In genomic region chr2:27133905-27134780, GRCh38 we compare ENCODE assay signal across 8 cellular contexts. TPM values are rescaled to one million over a fixed set of nuclear protein-coding genes. Genes with fewer than 3 reads are reported as not detected.
DNase-seq lines count a peak whose midpoint lies in the region; ATAC-seq, FAIRE-seq and TF ChIP-seq lines count a peak whose summit lies in the region.

Gene PREB, minus strand, starts transcription at chr2:27134636. Its CDS starts 215 bp downstream, at chr2:27134421.

- intact Hi-C loops in left ventricle myocardium superior (cut with micrococcal nuclease): no loop called here
- intact Hi-C loops in psoas muscle (cut with DNase I): loop anchor here in 1 of 2 donors (5.0 kb wide), 1 partner anchor 78 kb away; the partner anchor contains the start of genes ATRAID and SLC5A6

- H3K36me3 Mint-ChIP-seq in T-helper 17 cell (ENCODE audit: low read depth): peaks cover 2% of the 10 kb centered on the region

- DNase-seq in GM13976 (ENCODE audit: low spot score) (peak; percentile 100), NCI-H1694 treated with DMSO at 0.1 percent for 48 hours (lab: John Stamatoyannopoulos, UW) (peak; percentile 90), T-helper 17 cell (peak; percentile 97 to 99 (median 99)), amygdala (lab: John Stamatoyannopoulos, UW) (peak; percentile 74 to 98 (median 91)), left ventricle myocardium superior (peak; percentile 99), psoas muscle (peak; percentile 98 to 99), urothelium cell line (ENCODE audit: low spot score) (peak; percentile 100)

- in situ Hi-C loops in GM13976 (cut with MboI; ENCODE audit: low sequenced_read_pairs, unreplicated experiment): no loop called here

- H3K27me3 Mint-ChIP-seq in T-helper 17 cell: no peaks in the 10 kb centered on the region

- H3K4me1 ChIP-seq in psoas muscle: peaks cover 12% of the 10 kb centered on the region

- TF ChIP-seq CTCF in GM13976 (IDR thresholded peaks at IDR 0.05; ENCODE audit: borderline replicate concordance, control extremely low read depth, extremely low read depth, insufficient read depth, missing control alignments): peak; percentile 25
- no peak for TF ChIP-seq CTCF in psoas muscle (IDR thresholded peaks at IDR 0.05)

- peak; percentile 71 for ATAC-seq in HG02884 (IDR thresholded peaks at IDR 0.05; ENCODE audit: unreplicated experiment)
- peak; percentile 99 for ATAC-seq in T-helper 17 cell
- peak; percentile 96 for ATAC-seq in left ventricle myocardium superior
- peak; percentile 91 to 95 (median 93) for ATAC-seq in psoas muscle

- H3K27me3 ChIP-seq in psoas muscle (ENCODE audit: insufficient read depth in 3 of 3, low read length in 2 of 3): no peaks in the 10 kb centered on the region

- H3K27ac Mint-ChIP-seq in T-helper 17 cell: peak within 1 kb of the TSS; percentile 92

- peaks cover 16% of the 10 kb centered on the region for H3K4me1 Mint-ChIP-seq in T-helper 17 cell

- H3K36me3 ChIP-seq in psoas muscle (ENCODE audit: insufficient read depth in 1 of 2, low read depth in 1 of 2): peaks cover 0 to 41% of the 10 kb centered on the region in 2 donors

- H3K27ac ChIP-seq in psoas muscle: peak within 1 kb of the TSS; percentile 94

- 0 to 1% (median 0%) methylated on average over 76 to 86 of the region's 86 CpGs for WGBS in psoas muscle, 3 donors

- H3K4me3 Mint-ChIP-seq in T-helper 17 cell: peak within 1 kb of the TSS; percentile 96

- peak; percentile 77 for FAIRE-seq in urothelium cell line (lab: Jason Lieb, UNC)

- peak within 1 kb of the TSS; percentile 92 for H3K4me3 ChIP-seq in psoas muscle

- H3K9me3 ChIP-seq in T-helper 17 cell (ENCODE audit: control insufficient read depth, low read length, poor library complexity, severe bottlenecking): no peaks in the 10 kb centered on the region
- no peaks in the 10 kb centered on the region for H3K9me3 ChIP-seq in psoas muscle

RNA-seq across cellular contexts. Expression of gene PREB, which starts in this region (rescaled TPM):
- total RNA-seq in T-helper 17 cell: 10 to 100 TPM; 25.6 to 27.1 TPM
- 51.1 TPM for total RNA-seq in left ventricle myocardium superior
- total RNA-seq in psoas muscle: 100 to 1,000 TPM in 2 of 4 donors, 10 to 100 TPM in 2; 57.4 to 206 (median 111) TPM
- 100 to 1,000 TPM in 2 of 3 donors, 10 to 100 TPM in 1; 96.1 to 138 (median 125) TPM for polyA plus RNA-seq in psoas muscle

Comparison
In these comparisons a context has a peak if more than half of its experiments do, and no peak if none do; other contexts are left out.
1. Peak in every context shown above with its lines: DNase-seq, ATAC-seq, H3K4me3 ChIP-seq and H3K27ac ChIP-seq.